ENCODE assay signal across 20 cellular contexts in genomic region chr5:59620535-59621212, GRCh38.
DNase-seq lines count a peak whose midpoint lies in the region; ATAC-seq and TF ChIP-seq lines count a peak whose summit lies in the region.
"Had no signal": no experiment of that assay in that cellular context is flagged by ENCODE, and none has a peak within 500 bp of the region (broad histone marks: within the 10 kb centered on the region; RNA-seq: fewer than 3 reads in every experiment).

No MANE protein-coding gene starts in this region.

- H3K27me3 ChIP-seq in heart right ventricle: no peaks in the 10 kb centered on the region
- H3K27me3 ChIP-seq: heart left ventricle, spleen had no signal

- DNase-seq in GM03348 (ENCODE audit: low spot score): peak; percentile 15
- peak; percentile 80 for DNase-seq in LHCN-M2 (ENCODE audit: low read depth)
- DNase-seq in glomerular visceral epithelial cell (ENCODE audit: extremely low spot score): peak; percentile 20
- DNase-seq in left lobe of liver (ENCODE audit: low spot score): no peak
- DNase-seq in heart right ventricle: no peak
- no peak for DNase-seq in head of caudate nucleus
- DNase-seq: activated CD8-positive, alpha-beta T cell treated with anti-CD3 and anti-CD28 coated beads, Interleukin-2, amount 10 ng/mL, durations not matched to agents 7 days and 5 days; amniotic stem cell; C1 segment of cervical spinal cord; DMS79 treated with DMSO at 0.1 percent for 48 hours; heart left ventricle; kidney glomerular epithelial cell; NCI-H1694; NCI-H446 treated with DMSO at 0.1 percent for 48 hours; PC-9; spleen; SW 1271 had no signal

- no peak for TF ChIP-seq CTCF in heart right ventricle (IDR thresholded peaks at IDR 0.05)

- peak; percentile 53 for ATAC-seq in GM19455 (IDR thresholded peaks at IDR 0.05; ENCODE audit: unreplicated experiment)
- ATAC-seq in left lobe of liver: no peak
- ATAC-seq in GM18870 (IDR thresholded peaks at IDR 0.05; ENCODE audit: unreplicated experiment): no peak
- ATAC-seq in heart right ventricle: no peak
- ATAC-seq: activated CD8-positive, alpha-beta T cell treated with anti-CD3 and anti-CD28 coated beads, Interleukin-2, amount 10 ng/mL, durations not matched to agents 7 days and 5 days; heart left ventricle; K562 had no signal

- no peaks in the 10 kb centered on the region for H3K36me3 ChIP-seq in heart right ventricle
- H3K36me3 ChIP-seq: heart left ventricle, spleen had no signal

- H3K27ac ChIP-seq in heart right ventricle: no peak overlapping the region
- H3K27ac ChIP-seq: heart left ventricle, PC-9, spleen had no signal

- no peaks in the 10 kb centered on the region for H3K4me1 ChIP-seq in heart right ventricle
- H3K4me1 ChIP-seq: heart left ventricle had no signal

- no peak overlapping the region for H3K4me3 ChIP-seq in heart right ventricle
- H3K4me3 ChIP-seq: heart left ventricle, K562, PC-9, spleen had no signal

- intact Hi-C loops in heart right ventricle (cut with DNase I) (no loop called here), head of caudate nucleus (cut with DNase I) (no loop called here)

- H3K9me3 ChIP-seq in heart right ventricle: peaks cover 0 to 9% (median 0%) of the 10 kb centered on the region in 11 donors
- H3K9me3 ChIP-seq: heart left ventricle, spleen had no signal

Comparison
In these comparisons a context has a peak if more than half of its experiments do, and no peak if none do; other contexts are left out.
1. DNase-seq: peak in GM03348 (single experiment), LHCN-M2 (single experiment) and glomerular visceral epithelial cell (single experiment); none in left lobe of liver (single experiment), heart right ventricle (0 of 2) and head of caudate nucleus (0 of 42).